ENCODE assay signal across 9 cellular contexts in genomic region chr10:11242443-11243386, GRCh38.
A peak's percentile ranks its signal among the peaks of the same experiment; 100 is the strongest.
DNase-seq lines count a peak whose midpoint lies in the region; ATAC-seq and TF ChIP-seq lines count a peak whose summit lies in the region.
"Had no signal": no experiment of that assay in that cellular context is flagged by ENCODE, and none has a peak within 500 bp of the region (broad histone marks: within the 10 kb centered on the region; RNA-seq: fewer than 3 reads in every experiment).

No MANE protein-coding gene starts in this region.

- H3K4me3 ChIP-seq in BLaER1 (peak overlapping the region; percentile 58), SJCRH30 (no peak overlapping the region)

- H3K27me3 Mint-ChIP-seq in immature natural killer cell (ENCODE audit: low read depth in 3 of 3) (peaks cover 0 to 17% (median 8%) of the 10 kb centered on the region in 3 donors), WTC11 (ENCODE audit: low read depth) (no peaks in the 10 kb centered on the region)

- peaks cover 0 to 7% of the 10 kb centered on the region in 2 donors for H3K4me1 Mint-ChIP-seq in immature natural killer cell
- peaks cover 9% of the 10 kb centered on the region for H3K4me1 Mint-ChIP-seq in WTC11

- peak overlapping the region; percentile 93 for H3K4me2 ChIP-seq in BLaER1

- H3K27me3 ChIP-seq in BLaER1 (no peaks in the 10 kb centered on the region), SJCRH30 (no peaks in the 10 kb centered on the region)

- peaks cover 0 to 7% (median 4%) of the 10 kb centered on the region in 3 donors for H3K36me3 Mint-ChIP-seq in immature natural killer cell
- H3K36me3 Mint-ChIP-seq in WTC11 = no peaks in the 10 kb centered on the region

- peak; percentile 90 to 93 for DNase-seq in SJCRH30
- peak in 2 of 3 donors; percentile 28 to 35 for DNase-seq in immature natural killer cell
- DNase-seq in WTC11 (ENCODE audit: low spot score) = no peak
- no peak for DNase-seq in NCI-H2196 treated with DMSO at 0.1 percent for 48 hours (lab: John Stamatoyannopoulos, UW; ENCODE audit: unreplicated experiment)
- no peak for DNase-seq in HuH-7.5 (ENCODE audit: low spot score)

- CTCF ChIA-PET in WTC11 (lab: Charles Lee) = no interaction called here

- peak overlapping the region; percentile 59 to 80 (median 73) for H3K4me3 Mint-ChIP-seq in immature natural killer cell
- no peak overlapping the region for H3K4me3 Mint-ChIP-seq in WTC11

- no peak for TF ChIP-seq CTCF in WTC11 (IDR thresholded peaks at IDR 0.05)

- peaks cover 79% of the 10 kb centered on the region for H4K20me1 ChIP-seq in BLaER1

- H3K4me1 ChIP-seq in BLaER1 = peaks cover 100% of the 10 kb centered on the region
- H3K4me1 ChIP-seq in SJCRH30 = peaks cover 24% of the 10 kb centered on the region

- H3K9me3 Mint-ChIP-seq in immature natural killer cell (no peaks in the 10 kb centered on the region), WTC11 (no peaks in the 10 kb centered on the region)

- H3K9me3 ChIP-seq in BLaER1 (no peaks in the 10 kb centered on the region), SJCRH30 (replicated peaks) (no peaks in the 10 kb centered on the region)

- ATAC-seq in GM18858 (IDR thresholded peaks at IDR 0.05; ENCODE audit: unreplicated experiment) (peak; percentile 43), HG02885 (IDR thresholded peaks at IDR 0.05; ENCODE audit: poor library complexity, unreplicated experiment) (peak; percentile 59), WTC11 (no peak)

- H3K27ac Mint-ChIP-seq in immature natural killer cell (peak overlapping the region in 1 of 6 donors; percentile 93), WTC11 (no peak overlapping the region)

- H3K27ac ChIP-seq in BLaER1 (peak overlapping the region; percentile 90), SJCRH30 (peak overlapping the region; percentile 74)
- H3K27ac ChIP-seq: HL-60 had no signal

- peak overlapping the region; percentile 78 for H3K9ac ChIP-seq in BLaER1

- H3K36me3 ChIP-seq in BLaER1 = peaks cover 16% of the 10 kb centered on the region; the same call in 1 of the 2 replicates
- H3K36me3 ChIP-seq in SJCRH30 = no peaks in the 10 kb centered on the region; the same call in none of the 2 replicates

- POLR2A ChIA-PET in WTC11 (lab: Charles Lee) = no interaction called here

TF ChIP-seq in WTC11, 78 proteins besides CTCF, POLR2A, EP300 and RAD21:
- TF ChIP-seq ARID4B (CRISPR knock-in tag; IDR thresholded peaks at IDR 0.05; ENCODE audit: borderline replicate concordance) = no peak
- TF ChIP-seq ATF2 (CRISPR knock-in tag; IDR thresholded peaks at IDR 0.05; ENCODE audit: borderline replicate concordance, low read depth) = no peak
- TF ChIP-seq TP53 (CRISPR knock-in tag; IDR thresholded peaks at IDR 0.05) = no peak
- TF ChIP-seq SP1 (CRISPR knock-in tag; conservative IDR thresholded peaks at IDR 0.05) = no peak
- no peak for TF ChIP-seq ELF4 (CRISPR knock-in tag; IDR thresholded peaks at IDR 0.05; ENCODE audit: low read depth)
- TF ChIP-seq CDX4 (CRISPR knock-in tag; IDR thresholded peaks at IDR 0.05; ENCODE audit: borderline replicate concordance) = no peak
- TF ChIP-seq USF2 (CRISPR knock-in tag; IDR thresholded peaks at IDR 0.05) = no peak
- no peak for TF ChIP-seq MXD4 (CRISPR knock-in tag; IDR thresholded peaks at IDR 0.05; ENCODE audit: borderline replicate concordance)
- no peak for TF ChIP-seq GTF2I (CRISPR knock-in tag; conservative IDR thresholded peaks at IDR 0.05)
- no peak for TF ChIP-seq ZNF121 (CRISPR knock-in tag; IDR thresholded peaks at IDR 0.05)
- TF ChIP-seq NFYB (CRISPR knock-in tag; conservative IDR thresholded peaks at IDR 0.05; ENCODE audit: low read depth) = no peak
- no peak for TF ChIP-seq PRDM15 (CRISPR knock-in tag; IDR thresholded peaks at IDR 0.05)

Comparison
In these comparisons a context has a peak if more than half of its experiments do, and no peak if none do; other contexts are left out.
1. DNase-seq: peak in SJCRH30 (2 of 2) and immature natural killer cell (2 of 3); none in WTC11 (single experiment), NCI-H2196 treated with DMSO at 0.1 percent for 48 hours (single experiment) and HuH-7.5 (single experiment).